11 cellular contexts compared by ENCODE assay signal in genomic region chr5:100550531-100551036, GRCh38. TPM values are rescaled to one million over a fixed set of nuclear protein-coding genes. Genes with fewer than 3 reads are reported as not detected.
A peak's percentile ranks its signal among the peaks of the same experiment; 100 is the strongest.
DNase-seq lines count a peak whose midpoint lies in the region; ATAC-seq lines count a peak whose summit lies in the region.
"Had no signal": no experiment of that assay in that cellular context is flagged by ENCODE, and none has a peak within 500 bp of the region (broad histone marks: within the 10 kb centered on the region; RNA-seq: fewer than 3 reads in every experiment).

No MANE protein-coding gene starts in this region.

- H3K27me3 Mint-ChIP-seq in activated T-cell treated with anti-CD3 and anti-CD28 coated beads, Interleukin-2, amount 50 U/mL, for 72 hours (ENCODE audit: low read depth) = no peaks in the 10 kb centered on the region
- H3K27me3 Mint-ChIP-seq in activated CD4-positive, alpha-beta T cell treated with anti-CD3 and anti-CD28 coated beads, Interleukin-2, amount 10 ng/mL, durations not matched to agents 24 days and 14 days = no peaks in the 10 kb centered on the region
- H3K27me3 Mint-ChIP-seq: stimulated activated naive CD8-positive, alpha-beta T cell treated with anti-CD3 and anti-CD28 coated beads, Interleukin-15, Interleukin-2, amounts not matched to agents 100 ng/mL and 50 ng/mL, for 24 hours had no signal

- peak overlapping the region; percentile 5 for H3K27ac Mint-ChIP-seq in activated T-cell treated with anti-CD3 and anti-CD28 coated beads, Interleukin-2, amount 50 U/mL, for 72 hours
- no peak overlapping the region for H3K27ac Mint-ChIP-seq in activated CD4-positive, alpha-beta T cell treated with anti-CD3 and anti-CD28 coated beads, Interleukin-2, amount 10 ng/mL, durations not matched to agents 24 days and 14 days
- H3K27ac Mint-ChIP-seq: stimulated activated naive CD8-positive, alpha-beta T cell treated with anti-CD3 and anti-CD28 coated beads, Interleukin-15, Interleukin-2, amounts not matched to agents 100 ng/mL and 50 ng/mL, for 24 hours had no signal

- H3K4me3 Mint-ChIP-seq in activated T-cell treated with anti-CD3 and anti-CD28 coated beads, Interleukin-2, amount 50 U/mL, for 72 hours = peak overlapping the region in 1 of 2 donors; percentile 2
- no peak overlapping the region for H3K4me3 Mint-ChIP-seq in activated CD4-positive, alpha-beta T cell treated with anti-CD3 and anti-CD28 coated beads, Interleukin-2, amount 10 ng/mL, durations not matched to agents 24 days and 14 days
- H3K4me3 Mint-ChIP-seq: neural crest cell; stimulated activated naive CD8-positive, alpha-beta T cell treated with anti-CD3 and anti-CD28 coated beads, Interleukin-15, Interleukin-2, amounts not matched to agents 100 ng/mL and 50 ng/mL, for 24 hours had no signal

- peaks cover 18% of the 10 kb centered on the region for H3K4me1 Mint-ChIP-seq in activated T-cell treated with anti-CD3 and anti-CD28 coated beads, Interleukin-2, amount 50 U/mL, for 72 hours (ENCODE audit: low read depth)
- H3K4me1 Mint-ChIP-seq in activated CD4-positive, alpha-beta T cell treated with anti-CD3 and anti-CD28 coated beads, Interleukin-2, amount 10 ng/mL, durations not matched to agents 24 days and 14 days = peaks cover 4% of the 10 kb centered on the region
- H3K4me1 Mint-ChIP-seq: neural crest cell had no signal

- H3K36me3 Mint-ChIP-seq in activated T-cell treated with anti-CD3 and anti-CD28 coated beads, Interleukin-2, amount 50 U/mL, for 72 hours (ENCODE audit: insufficient read depth in 2 of 2) = peaks cover 1 to 2% of the 10 kb centered on the region in 2 donors
- H3K36me3 Mint-ChIP-seq in activated CD4-positive, alpha-beta T cell treated with anti-CD3 and anti-CD28 coated beads, Interleukin-2, amount 10 ng/mL, durations not matched to agents 24 days and 14 days (ENCODE audit: low read depth) = no peaks in the 10 kb centered on the region

- intact Hi-C loops in cardiac septum (cut with DNase I) (no loop called here), Right ventricle myocardium superior (cut with DNase I) (no loop called here)
- intact Hi-C loops in activated CD4-positive, alpha-beta T cell treated with anti-CD3 and anti-CD28 coated beads, Interleukin-2, amount 10 ng/mL, durations not matched to agents 24 days and 14 days (cut with micrococcal nuclease) = no loop called here

- DNase-seq in GDM1 (lab: John Stamatoyannopoulos, UW) (peak; percentile 1), midbrain (lab: John Stamatoyannopoulos, UW) (no peak), cardiac septum (ENCODE audit: low spot score) (no peak), Right ventricle myocardium superior (no peak)
- no peak for DNase-seq in activated T-cell treated with anti-CD3 and anti-CD28 coated beads, Interleukin-2, amount 50 U/mL, for 72 hours
- no peak for DNase-seq in activated CD4-positive, alpha-beta T cell treated with anti-CD3 and anti-CD28 coated beads, Interleukin-2, amount 10 ng/mL, durations not matched to agents 24 days and 14 days

- H3K9me3 Mint-ChIP-seq in activated T-cell treated with anti-CD3 and anti-CD28 coated beads, Interleukin-2, amount 50 U/mL, for 72 hours = no peaks in the 10 kb centered on the region
- no peaks in the 10 kb centered on the region for H3K9me3 Mint-ChIP-seq in activated CD4-positive, alpha-beta T cell treated with anti-CD3 and anti-CD28 coated beads, Interleukin-2, amount 10 ng/mL, durations not matched to agents 24 days and 14 days
- H3K9me3 Mint-ChIP-seq: neural crest cell; stimulated activated naive CD8-positive, alpha-beta T cell treated with anti-CD3 and anti-CD28 coated beads, Interleukin-15, Interleukin-2, amounts not matched to agents 100 ng/mL and 50 ng/mL, for 24 hours had no signal

- ATAC-seq in GM19455 (IDR thresholded peaks at IDR 0.05; ENCODE audit: unreplicated experiment) = peak; percentile 86
- ATAC-seq in HG03135 (IDR thresholded peaks at IDR 0.05; ENCODE audit: unreplicated experiment) = peak; percentile 90
- ATAC-seq in activated T-cell treated with anti-CD3 and anti-CD28 coated beads, Interleukin-2, amount 50 U/mL, for 72 hours (replicated peaks in 1 of 2) = peak; percentile 40 to 86
- ATAC-seq in Right ventricle myocardium superior (ENCODE audit: poor library complexity) = no peak
- ATAC-seq: K562 had no signal

RNA-seq across cellular contexts. Expression of gene FAM174A, which starts 15.4 kb away (rescaled TPM):
- 1 to 10 TPM; 6.3 to 7.8 TPM for total RNA-seq in activated T-cell treated with anti-CD3 and anti-CD28 coated beads, Interleukin-2, amount 50 U/mL, for 72 hours
- total RNA-seq in cardiac septum (18.6 TPM), Right ventricle myocardium superior (14.4 TPM)
- total RNA-seq in activated CD4-positive, alpha-beta T cell treated with anti-CD3 and anti-CD28 coated beads, Interleukin-2, amount 10 ng/mL, durations not matched to agents 24 days and 14 days = 8.1 and 10.0 TPM in 2 replicates
